8 cellular contexts compared by ENCODE assay signal in the genomic region with DNA sequence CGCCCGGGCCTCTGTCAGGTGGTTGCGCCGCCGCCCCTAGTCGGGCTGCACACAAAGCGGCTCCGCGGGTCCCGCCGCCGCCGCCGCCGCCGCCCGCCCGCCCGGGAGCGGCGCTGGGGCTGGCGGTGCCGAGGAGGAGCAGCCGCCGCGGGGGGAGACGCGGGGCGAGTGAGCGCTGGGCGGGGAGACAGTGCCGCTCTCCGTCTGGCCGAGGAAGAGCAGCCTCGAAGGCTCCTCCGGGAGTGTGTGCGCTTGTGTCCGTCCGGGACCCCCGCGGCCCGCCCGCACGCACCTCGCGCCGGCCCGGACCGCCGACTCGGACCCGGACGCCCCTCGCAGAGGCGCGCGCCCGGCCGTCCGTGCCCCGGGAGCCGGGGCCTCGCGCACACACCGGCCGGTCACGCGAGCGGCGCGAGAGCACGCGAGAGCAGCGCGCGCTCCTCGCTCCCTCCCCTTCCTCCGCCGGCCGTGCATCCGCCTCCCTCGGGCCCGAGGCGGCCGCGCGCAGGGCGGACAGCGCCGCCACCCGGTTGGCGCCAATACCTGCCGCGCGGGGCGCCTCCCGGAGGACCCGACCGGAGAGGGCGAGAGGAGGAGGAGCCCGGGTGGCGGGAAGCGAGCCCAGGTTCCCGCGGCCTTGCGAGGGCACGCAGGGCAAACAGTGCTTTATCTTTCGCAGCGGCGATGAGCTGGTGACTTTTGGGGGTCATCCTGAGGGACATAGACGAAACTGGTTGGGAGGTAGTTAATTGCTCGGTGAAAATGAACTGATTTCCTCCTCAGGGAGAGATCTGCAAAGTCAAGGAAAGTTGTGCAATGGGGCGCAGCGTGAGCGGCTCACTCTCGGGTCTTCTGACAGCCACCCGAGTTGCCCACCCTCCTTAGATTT. TPM values are rescaled to one million over a fixed set of nuclear protein-coding genes. Genes with fewer than 3 reads are reported as not detected.
DNase-seq lines count a peak whose midpoint lies in the region; ATAC-seq and TF ChIP-seq lines count a peak whose summit lies in the region.

A gene with protein sequence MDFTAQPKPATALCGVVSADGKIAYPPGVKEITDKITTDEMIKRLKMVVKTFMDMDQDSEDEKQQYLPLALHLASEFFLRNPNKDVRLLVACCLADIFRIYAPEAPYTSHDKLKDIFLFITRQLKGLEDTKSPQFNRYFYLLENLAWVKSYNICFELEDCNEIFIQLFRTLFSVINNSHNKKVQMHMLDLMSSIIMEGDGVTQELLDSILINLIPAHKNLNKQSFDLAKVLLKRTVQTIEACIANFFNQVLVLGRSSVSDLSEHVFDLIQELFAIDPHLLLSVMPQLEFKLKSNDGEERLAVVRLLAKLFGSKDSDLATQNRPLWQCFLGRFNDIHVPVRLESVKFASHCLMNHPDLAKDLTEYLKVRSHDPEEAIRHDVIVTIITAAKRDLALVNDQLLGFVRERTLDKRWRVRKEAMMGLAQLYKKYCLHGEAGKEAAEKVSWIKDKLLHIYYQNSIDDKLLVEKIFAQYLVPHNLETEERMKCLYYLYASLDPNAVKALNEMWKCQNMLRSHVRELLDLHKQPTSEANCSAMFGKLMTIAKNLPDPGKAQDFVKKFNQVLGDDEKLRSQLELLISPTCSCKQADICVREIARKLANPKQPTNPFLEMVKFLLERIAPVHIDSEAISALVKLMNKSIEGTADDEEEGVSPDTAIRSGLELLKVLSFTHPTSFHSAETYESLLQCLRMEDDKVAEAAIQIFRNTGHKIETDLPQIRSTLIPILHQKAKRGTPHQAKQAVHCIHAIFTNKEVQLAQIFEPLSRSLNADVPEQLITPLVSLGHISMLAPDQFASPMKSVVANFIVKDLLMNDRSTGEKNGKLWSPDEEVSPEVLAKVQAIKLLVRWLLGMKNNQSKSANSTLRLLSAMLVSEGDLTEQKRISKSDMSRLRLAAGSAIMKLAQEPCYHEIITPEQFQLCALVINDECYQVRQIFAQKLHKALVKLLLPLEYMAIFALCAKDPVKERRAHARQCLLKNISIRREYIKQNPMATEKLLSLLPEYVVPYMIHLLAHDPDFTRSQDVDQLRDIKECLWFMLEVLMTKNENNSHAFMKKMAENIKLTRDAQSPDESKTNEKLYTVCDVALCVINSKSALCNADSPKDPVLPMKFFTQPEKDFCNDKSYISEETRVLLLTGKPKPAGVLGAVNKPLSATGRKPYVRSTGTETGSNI (N-terminal part only) (minus strand): TSS at position 423 of the 889 bp plus-strand sequence. CDS start 1,334 bp downstream, outside the sequence.

- H3K36me3 Mint-ChIP-seq in activated T-cell treated with anti-CD3 and anti-CD28 coated beads, Interleukin-2, amount 50 U/mL, for 4 hours (ENCODE audit: insufficient read depth): peaks cover 22% of the 10 kb centered on the region

- no peaks in the 10 kb centered on the region for H3K9me3 Mint-ChIP-seq in activated T-cell treated with anti-CD3 and anti-CD28 coated beads, Interleukin-2, amount 50 U/mL, for 4 hours

- no peaks in the 10 kb centered on the region for H3K27me3 Mint-ChIP-seq in activated T-cell treated with anti-CD3 and anti-CD28 coated beads, Interleukin-2, amount 50 U/mL, for 4 hours (ENCODE audit: low read depth)

- DNase-seq in DMS53 (lab: John Stamatoyannopoulos, UW) (peak; percentile 99), KBM-7 (peak; percentile 93), myocyte (ENCODE audit: low read depth) (peak; percentile 92)
- peak; percentile 87 for DNase-seq in activated T-cell treated with anti-CD3 and anti-CD28 coated beads, Interleukin-2, amount 50 U/mL, for 4 hours
- peak; percentile 80 to 88 for DNase-seq in stimulated activated CD8-positive, alpha-beta memory T cell treated with anti-CD3 and anti-CD28 coated beads, Interleukin-7, amount 100 ng/mL, for 48 hours (ENCODE audit: extremely low read depth in 1 of 2, low read depth in 1 of 2)

- peak; percentile 70 for ATAC-seq in GM21717 (IDR thresholded peaks at IDR 0.05; ENCODE audit: unreplicated experiment)
- peak; percentile 88 to 89 for ATAC-seq in activated T-cell treated with anti-CD3 and anti-CD28 coated beads, Interleukin-2, amount 50 U/mL, for 4 hours
- ATAC-seq in esophagus mucosa: peak; percentile 95

- H3K4me3 Mint-ChIP-seq in activated T-cell treated with anti-CD3 and anti-CD28 coated beads, Interleukin-2, amount 50 U/mL, for 4 hours: peak within 1 kb of the TSS; percentile 91

- H3K4me1 Mint-ChIP-seq in activated T-cell treated with anti-CD3 and anti-CD28 coated beads, Interleukin-2, amount 50 U/mL, for 4 hours (ENCODE audit: low read depth): peaks cover 34% of the 10 kb centered on the region

- in situ Hi-C loops in KBM-7 (cut with MboI; ENCODE audit: low pct_unique_long_range_greater_than_20kb, low sequenced_read_pairs): no loop called here

TF ChIP-seq in PFSK-1, 5 proteins besides CTCF, POLR2A, EP300 and RAD21:
- TF ChIP-seq TAF1 (IDR thresholded peaks at IDR 0.05; ENCODE audit: borderline replicate concordance, insufficient read depth, low read length): no peak
- TF ChIP-seq, protein P1, sequence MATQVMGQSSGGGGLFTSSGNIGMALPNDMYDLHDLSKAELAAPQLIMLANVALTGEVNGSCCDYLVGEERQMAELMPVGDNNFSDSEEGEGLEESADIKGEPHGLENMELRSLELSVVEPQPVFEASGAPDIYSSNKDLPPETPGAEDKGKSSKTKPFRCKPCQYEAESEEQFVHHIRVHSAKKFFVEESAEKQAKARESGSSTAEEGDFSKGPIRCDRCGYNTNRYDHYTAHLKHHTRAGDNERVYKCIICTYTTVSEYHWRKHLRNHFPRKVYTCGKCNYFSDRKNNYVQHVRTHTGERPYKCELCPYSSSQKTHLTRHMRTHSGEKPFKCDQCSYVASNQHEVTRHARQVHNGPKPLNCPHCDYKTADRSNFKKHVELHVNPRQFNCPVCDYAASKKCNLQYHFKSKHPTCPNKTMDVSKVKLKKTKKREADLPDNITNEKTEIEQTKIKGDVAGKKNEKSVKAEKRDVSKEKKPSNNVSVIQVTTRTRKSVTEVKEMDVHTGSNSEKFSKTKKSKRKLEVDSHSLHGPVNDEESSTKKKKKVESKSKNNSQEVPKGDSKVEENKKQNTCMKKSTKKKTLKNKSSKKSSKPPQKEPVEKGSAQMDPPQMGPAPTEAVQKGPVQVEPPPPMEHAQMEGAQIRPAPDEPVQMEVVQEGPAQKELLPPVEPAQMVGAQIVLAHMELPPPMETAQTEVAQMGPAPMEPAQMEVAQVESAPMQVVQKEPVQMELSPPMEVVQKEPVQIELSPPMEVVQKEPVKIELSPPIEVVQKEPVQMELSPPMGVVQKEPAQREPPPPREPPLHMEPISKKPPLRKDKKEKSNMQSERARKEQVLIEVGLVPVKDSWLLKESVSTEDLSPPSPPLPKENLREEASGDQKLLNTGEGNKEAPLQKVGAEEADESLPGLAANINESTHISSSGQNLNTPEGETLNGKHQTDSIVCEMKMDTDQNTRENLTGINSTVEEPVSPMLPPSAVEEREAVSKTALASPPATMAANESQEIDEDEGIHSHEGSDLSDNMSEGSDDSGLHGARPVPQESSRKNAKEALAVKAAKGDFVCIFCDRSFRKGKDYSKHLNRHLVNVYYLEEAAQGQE (IDR thresholded peaks at IDR 0.05; ENCODE audit: insufficient read depth in 1 of 2, low read depth in 2 of 2, low read length in 2 of 2): no peak
- TF ChIP-seq FOXP2 (optimal IDR thresholded peaks at IDR 0.05; ENCODE audit: borderline replicate concordance, extremely low read depth, extremely low read length, insufficient read depth): peak; percentile 93
- no peak; the same call in 1 of the 2 replicates for TF ChIP-seq POLR2AphosphoS5 (IDR thresholded peaks at IDR 0.05; ENCODE audit: low read depth, low read length)
- no peak for TF ChIP-seq SIN3A (IDR thresholded peaks at IDR 0.05; ENCODE audit: borderline replicate concordance, insufficient read depth, low read length)

RNA-seq across cellular contexts. Expression of the gene that starts here (rescaled TPM):
- 25.9 TPM for polyA plus RNA-seq in PFSK-1 (2012; ENCODE audit: insufficient read length, low read depth)
- 100 to 1,000 TPM in 1 of 3 donors, 10 to 100 TPM in 2; 97.5 to 106 (median 99.2) TPM for total RNA-seq in activated T-cell treated with anti-CD3 and anti-CD28 coated beads, Interleukin-2, amount 50 U/mL, for 4 hours
- total RNA-seq in esophagus mucosa (49.7 TPM), myocyte (45.8 and 50.1 TPM in 2 replicates)
- polyA plus RNA-seq in myocyte (2012): 14.5 TPM

Comparison
In these comparisons a context has a peak if more than half of its experiments do, and no peak if none do; other contexts are left out.
1. Peak in every context shown above with its lines: DNase-seq and ATAC-seq.